ENCODE assay signal across 8 cellular contexts in the genomic region with DNA sequence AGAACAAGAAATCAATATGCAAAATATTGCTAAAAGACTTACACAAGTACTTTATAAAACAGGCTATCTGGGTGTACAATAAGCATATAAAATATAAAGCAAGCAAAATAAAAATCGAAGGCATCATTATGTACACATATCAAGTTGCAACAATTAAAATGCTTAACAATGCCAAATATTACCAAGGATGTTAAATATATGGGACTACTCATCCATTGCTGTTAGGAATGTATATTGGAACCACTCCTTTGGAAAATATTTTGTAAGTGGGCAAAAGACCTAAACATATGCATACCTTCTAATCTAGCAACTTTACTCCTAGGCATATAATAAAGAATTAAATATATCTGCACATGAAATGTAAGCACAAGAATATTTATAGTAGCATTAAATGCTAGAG.
"Had no signal": no experiment of that assay in that cellular context is flagged by ENCODE, and none has a peak within 500 bp of the region (broad histone marks: within the 10 kb centered on the region; RNA-seq: fewer than 3 reads in every experiment).

No MANE protein-coding gene starts in this region.

- H3K4me3 Mint-ChIP-seq: HFFc6 had no signal

- H3K27ac Mint-ChIP-seq: HFFc6 had no signal

- H3K4me3 ChIP-seq: GM23248, HAP-1 had no signal

- ATAC-seq: HCT116 had no signal

- DNase-seq: GM23248, GOT3, H7, HFFc6, IMR-90, KBM-7 had no signal
